8 cellular contexts compared by ENCODE assay signal in genomic region chr15:40029979-40030893, GRCh38.
DNase-seq lines count a peak whose midpoint lies in the region; FAIRE-seq and TF ChIP-seq lines count a peak whose summit lies in the region.

No MANE protein-coding gene starts in this region.

- H3K4me3 ChIP-seq in AG10803 (ENCODE audit: low read length): no peak overlapping the region

- FAIRE-seq in GM19239 (lab: Jason Lieb, UNC) (peak; percentile 68), RCC 7860 (lab: Jason Lieb, UNC) (no peak)

- DNase-seq in AG10803 (ENCODE audit: low read depth) (peak; percentile 24), GM19239 (ENCODE audit: insufficient read length, low spot score) (no peak), amniotic epithelial cell (ENCODE audit: low read depth) (peak; percentile 53), left kidney (ENCODE audit: low read depth, low spot score) (peak; percentile 64), RCC 7860 (ENCODE audit: low spot score) (no peak), DMS114 treated with DMSO at 0.1 percent for 48 hours (lab: John Stamatoyannopoulos, UW; ENCODE audit: unreplicated experiment) (no peak), NCI-H1436 (lab: John Stamatoyannopoulos, UW) (no peak), AG08396 (ENCODE audit: low spot score) (no peak)

- peak; percentile 54 for TF ChIP-seq CTCF in AG10803 (conservative IDR thresholded peaks at IDR 0.05; ENCODE audit: low read length)

Comparison
In these comparisons a context has a peak if more than half of its experiments do, and no peak if none do; other contexts are left out.
1. DNase-seq: peak in AG10803 (single experiment), amniotic epithelial cell (single experiment) and left kidney (single experiment); none in GM19239 (single experiment), RCC 7860 (single experiment), DMS114 treated with DMSO at 0.1 percent for 48 hours (single experiment), NCI-H1436 (single experiment) and AG08396 (single experiment).